1 cellular context compared by ENCODE assay signal in the genomic region with DNA sequence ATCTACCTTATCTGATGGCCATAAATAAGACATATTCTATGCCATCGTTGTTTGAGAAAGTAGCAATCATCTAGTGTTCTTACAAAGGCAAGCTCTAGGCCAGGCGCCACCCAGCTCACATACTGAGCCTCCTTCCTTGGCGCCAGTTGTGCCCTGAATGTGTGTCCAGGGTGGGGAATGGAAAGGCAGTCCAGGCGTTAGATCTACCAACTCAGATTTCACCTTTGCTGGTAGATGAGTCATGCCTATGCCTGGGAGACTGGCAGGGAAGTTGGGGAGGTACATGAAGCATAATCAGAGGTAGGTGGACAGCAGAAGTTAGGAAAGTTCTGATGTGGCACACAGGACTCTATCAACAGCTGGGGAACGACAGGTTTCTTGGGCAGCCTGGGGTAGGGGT.
TF ChIP-seq lines count a peak whose summit lies in the region.

No MANE protein-coding gene starts in this region.

TF ChIP-seq in HCT116, 20 proteins besides CTCF, POLR2A, EP300 and RAD21 (continued from another document):
- TF ChIP-seq, protein P1, sequence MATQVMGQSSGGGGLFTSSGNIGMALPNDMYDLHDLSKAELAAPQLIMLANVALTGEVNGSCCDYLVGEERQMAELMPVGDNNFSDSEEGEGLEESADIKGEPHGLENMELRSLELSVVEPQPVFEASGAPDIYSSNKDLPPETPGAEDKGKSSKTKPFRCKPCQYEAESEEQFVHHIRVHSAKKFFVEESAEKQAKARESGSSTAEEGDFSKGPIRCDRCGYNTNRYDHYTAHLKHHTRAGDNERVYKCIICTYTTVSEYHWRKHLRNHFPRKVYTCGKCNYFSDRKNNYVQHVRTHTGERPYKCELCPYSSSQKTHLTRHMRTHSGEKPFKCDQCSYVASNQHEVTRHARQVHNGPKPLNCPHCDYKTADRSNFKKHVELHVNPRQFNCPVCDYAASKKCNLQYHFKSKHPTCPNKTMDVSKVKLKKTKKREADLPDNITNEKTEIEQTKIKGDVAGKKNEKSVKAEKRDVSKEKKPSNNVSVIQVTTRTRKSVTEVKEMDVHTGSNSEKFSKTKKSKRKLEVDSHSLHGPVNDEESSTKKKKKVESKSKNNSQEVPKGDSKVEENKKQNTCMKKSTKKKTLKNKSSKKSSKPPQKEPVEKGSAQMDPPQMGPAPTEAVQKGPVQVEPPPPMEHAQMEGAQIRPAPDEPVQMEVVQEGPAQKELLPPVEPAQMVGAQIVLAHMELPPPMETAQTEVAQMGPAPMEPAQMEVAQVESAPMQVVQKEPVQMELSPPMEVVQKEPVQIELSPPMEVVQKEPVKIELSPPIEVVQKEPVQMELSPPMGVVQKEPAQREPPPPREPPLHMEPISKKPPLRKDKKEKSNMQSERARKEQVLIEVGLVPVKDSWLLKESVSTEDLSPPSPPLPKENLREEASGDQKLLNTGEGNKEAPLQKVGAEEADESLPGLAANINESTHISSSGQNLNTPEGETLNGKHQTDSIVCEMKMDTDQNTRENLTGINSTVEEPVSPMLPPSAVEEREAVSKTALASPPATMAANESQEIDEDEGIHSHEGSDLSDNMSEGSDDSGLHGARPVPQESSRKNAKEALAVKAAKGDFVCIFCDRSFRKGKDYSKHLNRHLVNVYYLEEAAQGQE (IDR thresholded peaks at IDR 0.05; ENCODE audit: low read depth) = no peak
- no peak for TF ChIP-seq SRF (IDR thresholded peaks at IDR 0.05; ENCODE audit: low read depth)
TF ChIP-seq in HCT116: peak in this region for 6.
